33 cellular contexts compared by ENCODE assay signal in the genomic region with DNA sequence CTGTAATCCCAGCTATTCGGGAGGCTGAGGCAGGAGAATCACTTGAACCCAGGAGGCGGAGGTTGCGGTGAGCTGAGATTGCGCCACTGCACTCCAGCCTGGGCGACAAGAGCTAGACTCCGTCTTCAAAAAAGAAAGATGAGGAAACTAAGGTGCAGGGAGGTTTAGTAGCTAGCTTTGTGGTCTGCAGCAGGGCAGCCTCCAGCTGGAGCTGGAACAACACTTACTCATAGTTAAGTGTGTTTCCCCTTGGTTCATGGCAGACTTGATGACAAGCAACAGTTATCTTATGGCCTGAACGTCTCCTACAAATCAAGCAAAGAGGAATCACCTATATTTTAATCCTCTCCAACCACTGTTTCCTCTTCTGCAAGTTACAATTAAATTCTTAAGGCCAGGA. TPM values are rescaled to one million over a fixed set of nuclear protein-coding genes. Genes with fewer than 3 reads are reported as not detected.
DNase-seq lines count a peak whose midpoint lies in the region; ATAC-seq and TF ChIP-seq lines count a peak whose summit lies in the region.
"Had no signal": no experiment of that assay in that cellular context is flagged by ENCODE, and none has a peak within 500 bp of the region (broad histone marks: within the 10 kb centered on the region; RNA-seq: fewer than 3 reads in every experiment).

No MANE protein-coding gene starts in this region.

- CTCF ChIA-PET in activated B cell treated with CpG ODN at 0.5 μM for 24 hours (lab: Charles Lee), result interaction anchor here (1.3 kb wide), 1 partner anchor 11 kb away, joined by 3 read pairs; no protein-coding TSS in a partner anchor

- H3K4me1 Mint-ChIP-seq in activated T-cell treated with anti-CD3 and anti-CD28 coated beads, Interleukin-2, amount 50 U/mL, for 24 hours (ENCODE audit: low read depth), result peaks cover 45% of the 10 kb centered on the region
- peaks cover 46% of the 10 kb centered on the region for H3K4me1 Mint-ChIP-seq in activated B cell treated with CpG ODN at 0.5 μM for 24 hours

- H3K27ac ChIP-seq in trophoblast cell (ENCODE audit: low read depth, low read length), result no peak overlapping the region
- H3K27ac ChIP-seq: breast epithelium, lower lobe of right lung, transverse colon had no signal

- no peaks in the 10 kb centered on the region for H3K9me3 ChIP-seq in trophoblast cell (ENCODE audit: insufficient read depth, low read depth, low read length)
- H3K9me3 ChIP-seq: BLaER1 treated with 17β-estradiol and CSF1 and Interleukin-3, amounts not matched to agents 10 nM and 100 nM; breast epithelium; lower lobe of right lung; transverse colon had no signal

- H4K12ac ChIP-seq in trophoblast cell (ENCODE audit: low read depth, low read length), result no peak overlapping the region

- H3K27me3 ChIP-seq in trophoblast cell (ENCODE audit: insufficient read depth, low read length), result no peaks in the 10 kb centered on the region
- H3K27me3 ChIP-seq: BLaER1 treated with 17β-estradiol and CSF1 and Interleukin-3, amounts not matched to agents 10 nM and 100 nM; breast epithelium; transverse colon had no signal

- no peak overlapping the region for H4K8ac ChIP-seq in trophoblast cell (ENCODE audit: low read depth, low read length)

- H3K14ac ChIP-seq in trophoblast cell (ENCODE audit: low read length), result no peak overlapping the region

- peaks cover 2% of the 10 kb centered on the region for H3K9me3 Mint-ChIP-seq in activated T-cell treated with anti-CD3 and anti-CD28 coated beads, Interleukin-2, amount 50 U/mL, for 24 hours
- H3K9me3 Mint-ChIP-seq in activated B cell treated with CpG ODN at 0.5 μM for 24 hours, result no peaks in the 10 kb centered on the region
- H3K9me3 Mint-ChIP-seq: nephron; T-helper 2 cell treated with Interferon-gamma antibody and Interleukin-4, amounts not matched to agents 5 μg/mL and 100 μg/mL, for 36 hours had no signal

- no peak overlapping the region for H2AFZ ChIP-seq in trophoblast cell (ENCODE audit: insufficient read depth, low read length, poor library complexity)

- no peak overlapping the region for H3K4ac ChIP-seq in trophoblast cell (ENCODE audit: low read depth, low read length)

- peak overlapping the region; percentile 74 for H3K27ac Mint-ChIP-seq in activated T-cell treated with anti-CD3 and anti-CD28 coated beads, Interleukin-2, amount 50 U/mL, for 24 hours
- H3K27ac Mint-ChIP-seq in activated B cell treated with CpG ODN at 0.5 μM for 24 hours, result peak overlapping the region; percentile 20
- H3K27ac Mint-ChIP-seq: nephron; T-helper 2 cell treated with Interferon-gamma antibody and Interleukin-4, amounts not matched to agents 5 μg/mL and 100 μg/mL, for 36 hours had no signal

- H3K23ac ChIP-seq in trophoblast cell (ENCODE audit: low read length), result no peak overlapping the region

- H3K27me3 Mint-ChIP-seq in activated T-cell treated with anti-CD3 and anti-CD28 coated beads, Interleukin-2, amount 50 U/mL, for 24 hours, result no peaks in the 10 kb centered on the region
- no peaks in the 10 kb centered on the region for H3K27me3 Mint-ChIP-seq in activated B cell treated with CpG ODN at 0.5 μM for 24 hours

- H3K9ac ChIP-seq in trophoblast cell (ENCODE audit: low read length), result no peak overlapping the region
- H3K9ac ChIP-seq: BLaER1 treated with 17β-estradiol and CSF1 and Interleukin-3, amounts not matched to agents 10 nM and 100 nM had no signal

- no peak for TF ChIP-seq CTCF in activated B cell treated with CpG ODN at 0.5 μM for 24 hours (IDR thresholded peaks at IDR 0.05)

- H3K36me3 Mint-ChIP-seq in activated T-cell treated with anti-CD3 and anti-CD28 coated beads, Interleukin-2, amount 50 U/mL, for 24 hours (ENCODE audit: low read depth), result peaks cover 9% of the 10 kb centered on the region
- no peaks in the 10 kb centered on the region for H3K36me3 Mint-ChIP-seq in activated B cell treated with CpG ODN at 0.5 μM for 24 hours (ENCODE audit: low read depth)

- H2BK12ac ChIP-seq in trophoblast cell (ENCODE audit: low read length), result peak overlapping the region; percentile 15

- peaks cover 11 to 15% of the 10 kb centered on the region in 2 experiments for H3K4me1 ChIP-seq in trophoblast cell (ENCODE audit: control insufficient read depth in 1 of 2, insufficient read depth in 2 of 2, low read length in 2 of 2)

- H2BK120ac ChIP-seq in trophoblast cell (ENCODE audit: insufficient read depth, low read length, poor library complexity), result peak overlapping the region; percentile 7

- ATAC-seq in activated B cell treated with CpG ODN at 0.5 μM for 24 hours (ENCODE audit: low read depth), result no peak
- ATAC-seq: lower lobe of right lung had no signal

- peaks cover 9% of the 10 kb centered on the region for H3K79me1 ChIP-seq in trophoblast cell (ENCODE audit: low read length)

- POLR2A ChIA-PET in activated B cell treated with CpG ODN at 0.5 μM for 24 hours (lab: Charles Lee), result interaction anchor here (1.0 to 1.1 kb wide), 3 partner anchors 10 to 133 kb away, joined by 3 read pairs; a partner anchor contains a TSS

- H4K91ac ChIP-seq in trophoblast cell (ENCODE audit: low read depth, low read length), result no peak overlapping the region

- peaks cover 2% of the 10 kb centered on the region for H3K79me2 ChIP-seq in trophoblast cell (ENCODE audit: control insufficient read depth, insufficient read depth, low read length, poor library complexity)

- no peaks in the 10 kb centered on the region for H3K36me3 ChIP-seq in trophoblast cell (ENCODE audit: control insufficient read depth in 1 of 2, insufficient read depth in 2 of 2, low read length in 2 of 2)
- H3K36me3 ChIP-seq: BLaER1 treated with 17β-estradiol and CSF1 and Interleukin-3, amounts not matched to agents 10 nM and 100 nM; breast epithelium; lower lobe of right lung; transverse colon had no signal

- H3K4me2 ChIP-seq in trophoblast cell (ENCODE audit: low read length), result no peak overlapping the region
- H3K4me2 ChIP-seq: BLaER1 treated with 17β-estradiol and CSF1 and Interleukin-3, amounts not matched to agents 10 nM and 100 nM had no signal

- no peak overlapping the region for H3K18ac ChIP-seq in trophoblast cell (ENCODE audit: low read length)

- intact Hi-C loops in activated B cell treated with CpG ODN at 0.5 μM for 24 hours (cut with micrococcal nuclease), result no loop called here

- no CpG with 5 or more reads among the region's 7 CpGs for WGBS in trophoblast cell (ENCODE audit: extremely low coverage, insufficient coverage, insufficient read length)

- H3K4me3 Mint-ChIP-seq in activated T-cell treated with anti-CD3 and anti-CD28 coated beads, Interleukin-2, amount 50 U/mL, for 24 hours, result no peak overlapping the region
- H3K4me3 Mint-ChIP-seq in activated B cell treated with CpG ODN at 0.5 μM for 24 hours, result no peak overlapping the region
- H3K4me3 Mint-ChIP-seq: nephron; T-helper 2 cell treated with Interferon-gamma antibody and Interleukin-4, amounts not matched to agents 5 μg/mL and 100 μg/mL, for 36 hours had no signal

- no peak for DNase-seq in activated T-cell treated with anti-CD3 and anti-CD28 coated beads, Interleukin-2, amount 50 U/mL, for 24 hours
- DNase-seq in activated T-cell treated with anti-CD3 and anti-CD28 coated beads, Interleukin-2, amount 50 U/mL, for 1 hour, result no peak
- DNase-seq in HT1080 (ENCODE audit: low read depth) (peak; percentile 30), activated B cell treated with CpG ODN at 0.5 μM for 24 hours (no peak), trophoblast cell (no peak), NCI-H1092 treated with DMSO at 0.1 percent for 48 hours (lab: John Stamatoyannopoulos, UW) (no peak), RKO (ENCODE audit: low spot score) (no peak), KG1 (lab: John Stamatoyannopoulos, UW) (no peak)
- DNase-seq: activated CD4-positive, alpha-beta T cell treated with anti-CD3 and anti-CD28 coated beads for 48 hours; activated CD8-positive, alpha-beta memory T cell treated with anti-CD3 and anti-CD28 coated beads, Interleukin-2, amount 50 U/mL, for 4 hours; activated effector memory CD4-positive, alpha-beta T cell treated with anti-CD3 and anti-CD28 coated beads, Interleukin-2, amount 50 U/mL, for 16 hours; amniotic stem cell; Calu3; DMS79 treated with DMSO at 0.1 percent for 48 hours; effector CD8-positive, alpha-beta T cell; GF-D8; H7; lower lobe of right lung; NCI-H1417; NCI-H2029 treated with DMSO at 0.1 percent for 48 hours; NCI-H226; NCI-H748 treated with DMSO at 0.1 percent for 48 hours; transverse colon had no signal

- H2AK5ac ChIP-seq in trophoblast cell (ENCODE audit: low read length), result no peak overlapping the region

- H3K4me3 ChIP-seq in trophoblast cell (ENCODE audit: low read depth, low read length), result no peak overlapping the region
- H3K4me3 ChIP-seq: BLaER1 treated with 17β-estradiol and CSF1 and Interleukin-3, amounts not matched to agents 10 nM and 100 nM; breast epithelium; lower lobe of right lung; transverse colon had no signal

- H2BK5ac ChIP-seq in trophoblast cell (ENCODE audit: low read depth, low read length, poor library complexity), result no peak overlapping the region

RNA-seq across cellular contexts. Expression of a gene that starts 12.6 kb away (rescaled TPM):
- 10.2 and 16.7 TPM in 2 replicates for total RNA-seq in HT1080 (2014; rRNA removed; shearing (Covaris generic))
- 10.6 and 13.4 TPM in 2 replicates for polyA plus RNA-seq in HT1080 (2015; cell fraction: cytosol; rRNA removed)
- polyA plus RNA-seq in HT1080 (2015; cell fraction: nucleus; rRNA removed), result 13.6 and 16.1 TPM in 2 replicates
- total RNA-seq in activated B cell treated with CpG ODN at 0.5 μM for 24 hours, result 35.9 and 36.8 TPM in 2 replicates
- polyA plus RNA-seq in trophoblast cell (2013), result 16.7 and 17.5 TPM in 2 replicates

RNA-seq across cellular contexts. Expression of a gene that starts 40.8 kb away (rescaled TPM):
- total RNA-seq in HT1080 (2014; rRNA removed; shearing (Covaris generic)), result not detected in 2 replicates
- polyA plus RNA-seq in HT1080 (2015; cell fraction: cytosol; rRNA removed), result not detected in 2 replicates
- polyA plus RNA-seq in HT1080 (2015; cell fraction: nucleus; rRNA removed), result not detected in 2 replicates
- total RNA-seq in activated B cell treated with CpG ODN at 0.5 μM for 24 hours, result not detected in 2 replicates
- not detected in 2 replicates for polyA plus RNA-seq in trophoblast cell (2013)
- total RNA-seq: breast epithelium, Calu3, epithelial cell of proximal tubule, H7, kidney epithelial cell, lower lobe of right lung, OCI-LY7, osteocyte, renal cortical epithelial cell, skeletal muscle tissue, transverse colon had no signal
